ENCODE assay signal across 8 cellular contexts in genomic region chr5:173327084-173327947, GRCh38. TPM values are rescaled to one million over a fixed set of nuclear protein-coding genes. Genes with fewer than 3 reads are reported as not detected.
DNase-seq lines count a peak whose midpoint lies in the region; ATAC-seq and TF ChIP-seq lines count a peak whose summit lies in the region.

No MANE protein-coding gene starts in this region.

- no peaks in the 10 kb centered on the region for H3K9me3 Mint-ChIP-seq in T-cell

- no peaks in the 10 kb centered on the region for H3K27me3 ChIP-seq in endocrine pancreas (ENCODE audit: control insufficient read depth, insufficient read depth, low read length)
- H3K27me3 ChIP-seq in neuronal stem cell (ENCODE audit: control insufficient read depth in 3 of 3, insufficient read depth in 3 of 3, low read depth in 1 of 3, low read length in 3 of 3), result peaks cover 3 to 76% (median 30%) of the 10 kb centered on the region in 3 experiments

- no peak overlapping the region for H3K27ac Mint-ChIP-seq in T-cell

- peak overlapping the region; percentile 64 for H3K14ac ChIP-seq in neuronal stem cell (ENCODE audit: low read length)

- no peak for TF ChIP-seq CTCF in NB4 (IDR thresholded peaks at IDR 0.05; ENCODE audit: low read depth, low read length)

- no peak overlapping the region for H4K91ac ChIP-seq in neuronal stem cell (ENCODE audit: low read depth, low read length, poor library complexity)

- no peak overlapping the region for H2BK12ac ChIP-seq in neuronal stem cell (ENCODE audit: low read length)

- H3K4me3 ChIP-seq in GM08714 (ENCODE audit: low read length) (peak overlapping the region; percentile 60), NB4 (ENCODE audit: low read depth, low read length) (peak overlapping the region; percentile 21), endocrine pancreas (ENCODE audit: control insufficient read depth, insufficient read depth, low read length) (no peak overlapping the region), neuronal stem cell (ENCODE audit: low read length in 2 of 2) (peak overlapping the region; percentile 52 to 89)

- H2BK15ac ChIP-seq in neuronal stem cell (ENCODE audit: low read length), result peak overlapping the region; percentile 78

- H2BK120ac ChIP-seq in neuronal stem cell (ENCODE audit: low read depth, low read length), result peak overlapping the region; percentile 39

- H3K27me3 Mint-ChIP-seq in T-cell, result peaks cover 52 to 85% of the 10 kb centered on the region in 2 donors

- CTCF ChIA-PET in T-cell (lab: Charles Lee), result no interaction called here

- no peaks in the 10 kb centered on the region for H3K36me3 Mint-ChIP-seq in T-cell

- H3K79me1 ChIP-seq in neuronal stem cell (ENCODE audit: low read depth, low read length), result no peaks in the 10 kb centered on the region

- peak overlapping the region; percentile 97 for H3K4me2 ChIP-seq in neuronal stem cell (ENCODE audit: insufficient read depth, low read length, poor library complexity, severe bottlenecking)

- peak; percentile 40 for DNase-seq in NB4 (ENCODE audit: low read depth)
- DNase-seq in neuronal stem cell (ENCODE audit: low spot score), result peak; percentile 43
- no peak for DNase-seq in NCI-H1436 (lab: John Stamatoyannopoulos, UW)
- no peak for DNase-seq in T-cell

- peak overlapping the region; percentile 95 for H3K18ac ChIP-seq in neuronal stem cell (ENCODE audit: low read length)

- ATAC-seq in T-cell (replicated peaks in 1 of 4), result no peak
- no peak for ATAC-seq in HG02623 (IDR thresholded peaks at IDR 0.05; ENCODE audit: unreplicated experiment)
- ATAC-seq in GM21390 (IDR thresholded peaks at IDR 0.05; ENCODE audit: unreplicated experiment), result no peak

- no peak overlapping the region for H4K8ac ChIP-seq in neuronal stem cell (ENCODE audit: low read depth, low read length)

- H3K36me3 ChIP-seq in endocrine pancreas (ENCODE audit: control insufficient read depth, insufficient read depth, low read length) (no peaks in the 10 kb centered on the region), neuronal stem cell (replicated peaks in 1 of 2; ENCODE audit: control insufficient read depth in 2 of 2, insufficient read depth in 2 of 2, low read length in 2 of 2) (peaks cover 5 to 16% of the 10 kb centered on the region in 2 donors)

- H2BK5ac ChIP-seq in neuronal stem cell (ENCODE audit: low read length), result no peak overlapping the region

- H3K9ac ChIP-seq in endocrine pancreas (ENCODE audit: control insufficient read depth, insufficient read depth, low read length) (peak overlapping the region; percentile 71), neuronal stem cell (ENCODE audit: low read depth, low read length, poor library complexity) (peak overlapping the region; percentile 87)

- no peak overlapping the region for H3K4ac ChIP-seq in neuronal stem cell (ENCODE audit: low read length)

- H2AK5ac ChIP-seq in neuronal stem cell (ENCODE audit: low read depth, low read length), result peak overlapping the region; percentile 57

- H3K4me3 Mint-ChIP-seq in T-cell, result peak overlapping the region in 1 of 3 donors; percentile 62

- WGBS in neuronal stem cell (ENCODE audit: extremely low coverage in 2 of 2, insufficient read length in 2 of 2, insufficient replicate concordance in 1 of 2), 2 donors, result no CpG with 5 or more reads among the region's 76 CpGs

- peak overlapping the region; percentile 90 for H2AFZ ChIP-seq in neuronal stem cell (ENCODE audit: low read length)

- H3K4me1 ChIP-seq in endocrine pancreas (ENCODE audit: control insufficient read depth, insufficient read depth, low read length) (no peaks in the 10 kb centered on the region), neuronal stem cell (ENCODE audit: control insufficient read depth in 2 of 2, insufficient read depth in 1 of 2, low read depth in 1 of 2, low read length in 2 of 2) (peaks cover 12 to 24% of the 10 kb centered on the region in 2 donors)

- no peak for TF ChIP-seq POLR2A in NB4 (IDR thresholded peaks at IDR 0.05; ENCODE audit: extremely low read depth, insufficient read length)

- POLR2A ChIA-PET in T-cell (lab: Charles Lee), result no interaction called here

- no peak overlapping the region for H3K27ac ChIP-seq in neuronal stem cell (replicated peaks; ENCODE audit: low read length)

- H3K9me3 ChIP-seq in endocrine pancreas (ENCODE audit: control insufficient read depth, low read length), result no peaks in the 10 kb centered on the region
- no peaks in the 10 kb centered on the region for H3K9me3 ChIP-seq in neuronal stem cell (replicated peaks in 1 of 2; ENCODE audit: control insufficient read depth in 2 of 2, insufficient read depth in 1 of 2, low read depth in 1 of 2, low read length in 2 of 2)

- peaks cover 26 to 36% (median 36%) of the 10 kb centered on the region in 3 donors for H3K4me1 Mint-ChIP-seq in T-cell

- peak overlapping the region; percentile 60 for H3K23ac ChIP-seq in neuronal stem cell (ENCODE audit: low read depth, low read length, poor library complexity)

RNA-seq across cellular contexts. Expression of gene STC2, which starts 0.9 kb away (rescaled TPM):
- 5.7 TPM for polyA plus RNA-seq in neuronal stem cell (2013, experiment 1 of 2)
- 6.0 TPM for polyA plus RNA-seq in neuronal stem cell (2013, experiment 2 of 2)
- total RNA-seq in T-cell, result 1 to 10 TPM in 2 of 5 donors, under 1 TPM in 1, not detected in 2; 0.47 to 1.2 (median 1.1) TPM

Comparison
In these comparisons a context has a peak if more than half of its experiments do, and no peak if none do; other contexts are left out.
1. DNase-seq: peak in NB4 (single experiment) and neuronal stem cell (single experiment); none in NCI-H1436 (single experiment) and T-cell (0 of 34).